ENCODE assay signal across 19 cellular contexts in the genomic region with DNA sequence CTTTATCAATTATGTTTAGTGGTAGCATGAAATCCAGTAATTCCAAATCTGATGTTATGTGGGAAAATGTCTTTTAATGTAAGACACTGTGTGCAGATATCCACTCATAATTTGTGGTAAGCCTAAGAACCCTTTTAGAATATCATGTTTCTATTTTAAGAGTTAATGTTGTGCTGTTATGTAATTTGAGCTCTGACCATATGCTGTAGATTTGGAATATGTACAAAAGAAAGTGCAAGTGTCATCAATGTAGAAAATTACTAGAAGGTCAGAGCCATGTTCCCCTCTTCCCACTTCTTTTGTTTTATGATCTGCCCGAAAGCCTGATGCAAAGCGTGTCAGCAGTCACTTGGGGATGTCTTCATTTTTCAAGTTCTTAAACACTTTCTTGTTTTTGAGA. TPM values are rescaled to one million over a fixed set of nuclear protein-coding genes. Genes with fewer than 3 reads are reported as not detected.
A peak's percentile ranks its signal among the peaks of the same experiment; 100 is the strongest.
DNase-seq lines count a peak whose midpoint lies in the region; ATAC-seq, FAIRE-seq and TF ChIP-seq lines count a peak whose summit lies in the region.
"Had no signal": no experiment of that assay in that cellular context is flagged by ENCODE, and none has a peak within 500 bp of the region (broad histone marks: within the 10 kb centered on the region; RNA-seq: fewer than 3 reads in every experiment).

No MANE protein-coding gene starts in this region.

- no peaks in the 10 kb centered on the region for H3K36me3 Mint-ChIP-seq in GM23338 (ENCODE audit: low read depth)

- H3K27me3 Mint-ChIP-seq in GM23338 (ENCODE audit: insufficient read depth, low read depth, poor library complexity) = no peaks in the 10 kb centered on the region

- ATAC-seq in GM23338 (no peak), GM18867 (IDR thresholded peaks at IDR 0.05; ENCODE audit: unreplicated experiment) (no peak), HepG2 (no peak)

- no peak overlapping the region for H3K27ac ChIP-seq in BLaER1
- no peak overlapping the region for H3K27ac ChIP-seq in GM23338 (ENCODE audit: low read depth)
- no peak overlapping the region for H3K27ac ChIP-seq in HepG2 (ENCODE audit: extremely low read length, insufficient read depth, low read length)
- H3K27ac ChIP-seq: PC-9, SJCRH30 had no signal

- H3K27me3 ChIP-seq in BLaER1 (no peaks in the 10 kb centered on the region), GM23338 (ENCODE audit: insufficient read depth) (no peaks in the 10 kb centered on the region), HepG2 (ENCODE audit: control insufficient read depth in 1 of 2, insufficient read depth in 2 of 2, low read length in 2 of 2) (no peaks in the 10 kb centered on the region)
- H3K27me3 ChIP-seq: SJCRH30 had no signal

- WGBS in HepG2 (ENCODE audit: low lambda C conversion rate) = 0% methylated on average over 2 of the region's 2 CpGs

- H3K27ac Mint-ChIP-seq in GM23338 = no peak overlapping the region

- no peaks in the 10 kb centered on the region for H3K79me2 ChIP-seq in GM23338 (replicated peaks; ENCODE audit: insufficient read depth)
- H3K79me2 ChIP-seq in HepG2 (ENCODE audit: insufficient read depth, low read length) = no peaks in the 10 kb centered on the region

- in situ Hi-C loops in HepG2 (cut with HindIII; ENCODE audit: extremely low pct_ligation_motif_present, low pct_unique_long_range_greater_than_20kb) = no loop called here

- no peak for FAIRE-seq in HepG2 (lab: Jason Lieb, UNC)

- no peak for DNase-seq in GM23338 (ENCODE audit: low spot score)
- DNase-seq in NCI-H524 treated with DMSO at 0.1 percent for 48 hours (lab: John Stamatoyannopoulos, UW) = peak; percentile 87
- peak; percentile 41 for DNase-seq in cerebellum (ENCODE audit: low spot score)
- DNase-seq in stimulated activated CD4-positive, alpha-beta T cell treated with anti-CD3 and anti-CD28 coated beads, Interleukin-4, amount 100 ng/mL, for 24 hours = no peak
- DNase-seq in NOMO-1 (lab: John Stamatoyannopoulos, UW; ENCODE audit: unreplicated experiment in 2 of 2) = no peak
- DNase-seq in HepG2 (ENCODE audit: low spot score) = no peak
- DNase-seq: ACHN, AML-193, Caco-2, H7, IMR-90, Kasumi-1, MM.1S, NCI-H1930, PC-9, T-helper 2 cell had no signal

- no peaks in the 10 kb centered on the region for H4K20me1 ChIP-seq in BLaER1
- no peaks in the 10 kb centered on the region for H4K20me1 ChIP-seq in GM23338 (replicated peaks; ENCODE audit: insufficient read depth)
- H4K20me1 ChIP-seq in HepG2 (ENCODE audit: insufficient read depth, low read length) = no peaks in the 10 kb centered on the region

- CTCF ChIA-PET in HepG2 (lab: Yijun Ruan, JAX; ENCODE audit: low intra/inter-chr PET ratio, low total read pairs) = no interaction called here

- H3K4me3 ChIP-seq in BLaER1 = no peak overlapping the region
- H3K4me3 ChIP-seq in GM23338 = no peak overlapping the region
- no peak overlapping the region for H3K4me3 ChIP-seq in HepG2 (replicated peaks in 1 of 3; ENCODE audit: insufficient read depth in 1 of 3, low read depth in 2 of 3, low read length in 3 of 3)
- H3K4me3 ChIP-seq: PC-9, SJCRH30 had no signal

- no peak for TF ChIP-seq POLR2A in HepG2 (IDR thresholded peaks at IDR 0.05; ENCODE audit: insufficient read depth in 1 of 2, low read depth in 2 of 2, low read length in 2 of 2)

- POLR2A ChIA-PET in HepG2 (lab: Yijun Ruan, JAX) = no interaction called here

- no peak for TF ChIP-seq RAD21 in HepG2 (CRISPR knock-in tag; IDR thresholded peaks at IDR 0.05)

- H3K9me3 ChIP-seq in BLaER1 (no peaks in the 10 kb centered on the region), HepG2 (ENCODE audit: low read length) (no peaks in the 10 kb centered on the region)
- H3K9me3 ChIP-seq: Caco-2, SJCRH30 had no signal

- BruUV-seq in HepG2 (replicated peaks; lab: Mats Ljungman, UMichigan) = no TSS peak

- H3K4me1 Mint-ChIP-seq in GM23338 = no peaks in the 10 kb centered on the region

- no peak overlapping the region for H3K9ac ChIP-seq in BLaER1
- H3K9ac ChIP-seq in HepG2 (ENCODE audit: insufficient read depth, low read depth, low read length) = no peak overlapping the region

- TF ChIP-seq EP300 in HepG2 (IDR thresholded peaks at IDR 0.05; ENCODE audit: low read depth in 2 of 2, low read length in 2 of 2) (no peak), HepG2 (CRISPR knock-in tag; IDR thresholded peaks at IDR 0.05; ENCODE audit: borderline replicate concordance) (no peak)

- TF ChIP-seq CTCF in GM23338 (conservative IDR thresholded peaks at IDR 0.05; ENCODE audit: low read depth in 2 of 2) = no peak
- no peak for TF ChIP-seq CTCF in HepG2 (CRISPR knock-in tag; IDR thresholded peaks at IDR 0.05)

- H3K9me3 Mint-ChIP-seq in GM23338 = no peaks in the 10 kb centered on the region

- H3K4me2 ChIP-seq in BLaER1 = peak overlapping the region; percentile 26
- H3K4me2 ChIP-seq in GM23338 = no peak overlapping the region
- no peak overlapping the region for H3K4me2 ChIP-seq in HepG2 (ENCODE audit: low read depth, low read length)
- H3K4me2 ChIP-seq: PC-9 had no signal

- H3K36me3 ChIP-seq in BLaER1 (no peaks in the 10 kb centered on the region), GM23338 (ENCODE audit: insufficient read depth) (no peaks in the 10 kb centered on the region), HepG2 (replicated peaks in 1 of 2; ENCODE audit: control insufficient read depth in 1 of 2, insufficient read depth in 2 of 2, low read length in 2 of 2) (no peaks in the 10 kb centered on the region)
- H3K36me3 ChIP-seq: SJCRH30 had no signal

- H3K4me3 Mint-ChIP-seq in GM23338 = no peak overlapping the region

- H3K9me2 ChIP-seq in GM23338 (ENCODE audit: insufficient read depth) = peaks cover 14% of the 10 kb centered on the region; the same call in 1 of the 2 replicates

- intact Hi-C loops in HepG2 (cut with micrococcal nuclease; ENCODE audit: unreplicated experiment) = no loop called here

- H3K4me1 ChIP-seq in BLaER1 (peaks cover 18% of the 10 kb centered on the region), GM23338 (ENCODE audit: insufficient read depth) (no peaks in the 10 kb centered on the region), HepG2 (ENCODE audit: insufficient read depth, low read length) (no peaks in the 10 kb centered on the region)
- H3K4me1 ChIP-seq: Caco-2, SJCRH30 had no signal

- peak overlapping the region; percentile 74; the same call in 1 of the 2 replicates for H2AFZ ChIP-seq in GM23338
- no peak overlapping the region for H2AFZ ChIP-seq in HepG2 (ENCODE audit: low read length)
- H2AFZ ChIP-seq: PC-9 had no signal

- H3F3A ChIP-seq in GM23338 (replicated peaks; ENCODE audit: low read depth) = no peaks in the 10 kb centered on the region

TF ChIP-seq in GM23338, 12 proteins besides CTCF, POLR2A, EP300 and RAD21 (continues in another document):
- TF ChIP-seq POLR2AphosphoS5 (IDR thresholded peaks at IDR 0.05; ENCODE audit: low read depth) (no peak), EZH2phosphoT487 (IDR thresholded peaks at IDR 0.05; ENCODE audit: unreplicated experiment) (no peak), ZNF331 (CRISPR knock-in tag; IDR thresholded peaks at IDR 0.05; ENCODE audit: low read depth) (no peak), JUNB (IDR thresholded peaks at IDR 0.05; ENCODE audit: unreplicated experiment) (no peak), ZNF114 (CRISPR knock-in tag; IDR thresholded peaks at IDR 0.05) (no peak)

TF ChIP-seq in HepG2, 621 proteins besides CTCF, POLR2A, EP300 and RAD21 (continues in another document):
- TF ChIP-seq NR3C1 (CRISPR knock-in tag; IDR thresholded peaks at IDR 0.05) (no peak), XBP1 (CRISPR knock-in tag; IDR thresholded peaks at IDR 0.05) (no peak), SRY (CRISPR knock-in tag; IDR thresholded peaks at IDR 0.05) (no peak), ZNF792 (CRISPR knock-in tag; IDR thresholded peaks at IDR 0.05) (no peak), HNRNPLL (IDR thresholded peaks at IDR 0.05; ENCODE audit: low read depth, low read length, poor library complexity, severe bottlenecking) (no peak), POLR2G (IDR thresholded peaks at IDR 0.05; ENCODE audit: low read depth, low read length) (no peak), SSRP1 (CRISPR knock-in tag; IDR thresholded peaks at IDR 0.05) (no peak), IRF2 (CRISPR knock-in tag; IDR thresholded peaks at IDR 0.05) (no peak)
- TF ChIP-seq, protein P1, sequence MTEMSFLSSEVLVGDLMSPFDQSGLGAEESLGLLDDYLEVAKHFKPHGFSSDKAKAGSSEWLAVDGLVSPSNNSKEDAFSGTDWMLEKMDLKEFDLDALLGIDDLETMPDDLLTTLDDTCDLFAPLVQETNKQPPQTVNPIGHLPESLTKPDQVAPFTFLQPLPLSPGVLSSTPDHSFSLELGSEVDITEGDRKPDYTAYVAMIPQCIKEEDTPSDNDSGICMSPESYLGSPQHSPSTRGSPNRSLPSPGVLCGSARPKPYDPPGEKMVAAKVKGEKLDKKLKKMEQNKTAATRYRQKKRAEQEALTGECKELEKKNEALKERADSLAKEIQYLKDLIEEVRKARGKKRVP (CRISPR knock-in tag; IDR thresholded peaks at IDR 0.05) = no peak

RNA-seq across cellular contexts. Expression of a gene that starts 44.5 kb away (rescaled TPM):
- not detected in 2 replicates for total RNA-seq in GM23338 (2014; rRNA removed; shearing (Covaris generic))
- not detected in 2 replicates for polyA plus RNA-seq in GM23338 (2016; fragmentation: Nextera tagmentation; extraction: Ambion mirVana)
- total RNA-seq in cerebellum = 0.09 TPM
- not detected in 2 replicates for total RNA-seq in HepG2 (2016; rRNA removed; fragmentation: Illumina TruSeq; extraction: Trizol)
- not detected in 2 replicates for total RNA-seq in HepG2 (2016; cell fraction: cytosol; rRNA removed; fragmentation: Illumina TruSeq; extraction: Trizol; ENCODE audit: low read depth)
- total RNA-seq in HepG2 (2016; cell fraction: insoluble cytoplasmic fraction; rRNA removed; fragmentation: Illumina TruSeq; extraction: Trizol) = not detected in 2 replicates
- not detected in 2 replicates for total RNA-seq in HepG2 (2016; cell fraction: membrane; rRNA removed; fragmentation: Illumina TruSeq; extraction: Trizol)
- total RNA-seq in HepG2 (2016; cell fraction: nucleus; rRNA removed; fragmentation: Illumina TruSeq; extraction: Trizol) = not detected in 2 replicates
- not detected in 2 replicates for polyA plus RNA-seq in HepG2 (2011; rRNA removed)
- polyA plus RNA-seq in HepG2 (2011; cell fraction: cytosol; rRNA removed) = not detected in 2 replicates
- polyA plus RNA-seq in HepG2 (2011; cell fraction: nucleus; rRNA removed) = 0.07 TPM in 1 of 2 replicates, not detected in the other
- not detected in 2 replicates for polyA plus RNA-seq in HepG2 (2012)
- not detected in 2 replicates for polyA plus RNA-seq in HepG2 (2016; cell fraction: cytosol; fragmentation: Illumina TruSeq; extraction: Trizol; ENCODE audit: low read depth)
- not detected in 2 replicates for polyA plus RNA-seq in HepG2 (2016; cell fraction: insoluble cytoplasmic fraction; fragmentation: Illumina TruSeq; extraction: Trizol; ENCODE audit: low read depth)
- polyA plus RNA-seq in HepG2 (2016; cell fraction: membrane; fragmentation: Illumina TruSeq; extraction: Trizol; ENCODE audit: low read depth) = not detected in 2 replicates
- polyA plus RNA-seq in HepG2 (2016; cell fraction: nucleus; fragmentation: Illumina TruSeq; extraction: Trizol; ENCODE audit: insufficient read depth, low read depth) = not detected in 2 replicates
- not detected in 2 replicates for polyA minus RNA-seq in HepG2 (2011; rRNA and poly(A)+ RNA removed; ENCODE audit: low replicate concordance)
- not detected in 2 replicates for polyA minus RNA-seq in HepG2 (2011; cell fraction: cytosol; rRNA and poly(A)+ RNA removed)
- not detected in 2 replicates for polyA minus RNA-seq in HepG2 (2011; cell fraction: nucleus; rRNA and poly(A)+ RNA removed)
- total RNA-seq: H7, IMR-90, SJCRH30 had no signal
- polyA plus RNA-seq: IMR-90 had no signal

Comparison
In these comparisons a context has a peak if more than half of its experiments do, and no peak if none do; other contexts are left out.
1. DNase-seq: peak in NCI-H524 treated with DMSO at 0.1 percent for 48 hours (single experiment) and cerebellum (single experiment); none in GM23338 (single experiment), stimulated activated CD4-positive, alpha-beta T cell treated with anti-CD3 and anti-CD28 coated beads, Interleukin-4, amount 100 ng/mL, for 24 hours (single experiment), NOMO-1 (0 of 2) and HepG2 (single experiment).